13 cellular contexts compared by ENCODE assay signal in genomic region chr10:90865400-90865799, GRCh38. TPM values are rescaled to one million over a fixed set of nuclear protein-coding genes. Genes with fewer than 3 reads are reported as not detected.
DNase-seq lines count a peak whose midpoint lies in the region; ATAC-seq and TF ChIP-seq lines count a peak whose summit lies in the region.
"Had no signal": no experiment of that assay in that cellular context is flagged by ENCODE, and none has a peak within 500 bp of the region (broad histone marks: within the 10 kb centered on the region; RNA-seq: fewer than 3 reads in every experiment).

No MANE protein-coding gene starts in this region.

- H3K9me3 ChIP-seq in cardiac muscle cell (ENCODE audit: low read depth) (no peaks in the 10 kb centered on the region), OCI-LY1 (ENCODE audit: low read length) (0 out of 2 replicates have a peak, but pooled peaks cover 4% of the 10 kb centered on the region), upper lobe of right lung (no peaks in the 10 kb centered on the region)

- H3K9ac ChIP-seq in OCI-LY1 (ENCODE audit: low read length) = no peak overlapping the region

- no peak overlapping the region for H3K4me2 ChIP-seq in OCI-LY1 (ENCODE audit: low read length)

- no peaks in the 10 kb centered on the region for H3K36me3 ChIP-seq in cardiac muscle cell
- H3K36me3 ChIP-seq in OCI-LY1 (ENCODE audit: insufficient read depth, low read length) = no peaks in the 10 kb centered on the region; the same call in 1 of the 2 replicates
- H3K36me3 ChIP-seq in upper lobe of right lung = no peaks in the 10 kb centered on the region
- H3K36me3 ChIP-seq: MG63, stomach had no signal

- ATAC-seq in Right ventricle myocardium superior (ENCODE audit: poor library complexity) = no peak
- no peak for ATAC-seq in upper lobe of right lung
- ATAC-seq in HG03159 (IDR thresholded peaks at IDR 0.05; ENCODE audit: unreplicated experiment) = no peak
- no peak for ATAC-seq in HG02678 (IDR thresholded peaks at IDR 0.05; ENCODE audit: unreplicated experiment)
- ATAC-seq in GM18498 (IDR thresholded peaks at IDR 0.05; ENCODE audit: unreplicated experiment) = no peak
- ATAC-seq: T-cell had no signal

- no peaks in the 10 kb centered on the region for H3F3A ChIP-seq in OCI-LY1 (ENCODE audit: insufficient read depth, low read length)

- intact Hi-C loops in Right ventricle myocardium superior (cut with DNase I) (no loop called here), upper lobe of right lung (cut with DNase I) (loop anchor here (10.0 kb wide), 1 partner anchor 111 kb away; no protein-coding TSS in a partner anchor)

- no peaks in the 10 kb centered on the region for H3K27me3 ChIP-seq in cardiac muscle cell
- no peaks in the 10 kb centered on the region for H3K27me3 ChIP-seq in OCI-LY1 (ENCODE audit: insufficient read depth, low read length)
- peaks cover 17% of the 10 kb centered on the region for H3K27me3 ChIP-seq in upper lobe of right lung

- H4K20me1 ChIP-seq in OCI-LY1 (ENCODE audit: insufficient read depth, low read length) = no peaks in the 10 kb centered on the region

- no peak overlapping the region for H3K27ac ChIP-seq in cardiac muscle cell
- H3K27ac ChIP-seq in OCI-LY1 (ENCODE audit: low read depth, low read length, poor library complexity, severe bottlenecking) = no peak overlapping the region
- no peak overlapping the region for H3K27ac ChIP-seq in upper lobe of right lung
- H3K27ac ChIP-seq: stomach had no signal

- DNase-seq in cardiac muscle cell (ENCODE audit: low read depth in 1 of 2, low spot score in 1 of 2) (peak in 1 of 2 donors; percentile 59), Right ventricle myocardium superior (no peak), epithelial cell of esophagus (ENCODE audit: low read depth) (no peak), upper lobe of right lung (no peak)
- DNase-seq: COR-L47, mesenchymal stem cell, MG63, stomach, T-cell had no signal

- no peaks in the 10 kb centered on the region for H3K79me2 ChIP-seq in OCI-LY1 (ENCODE audit: insufficient read depth, low read length)

- no peak overlapping the region for H2AFZ ChIP-seq in OCI-LY1 (ENCODE audit: low read length)

- TF ChIP-seq CTCF in cardiac muscle cell (IDR thresholded peaks at IDR 0.05; ENCODE audit: low read depth, low read length) = peak; percentile 53
- peak; percentile 19; the same call in 1 of the 2 replicates for TF ChIP-seq CTCF in OCI-LY1 (IDR thresholded peaks at IDR 0.05; ENCODE audit: low read length)
- peak; percentile 31 for TF ChIP-seq CTCF in epithelial cell of esophagus (IDR thresholded peaks at IDR 0.05; ENCODE audit: insufficient read depth, low read depth, low read length, missing control alignments)
- peak; percentile 21 for TF ChIP-seq CTCF in upper lobe of right lung (IDR thresholded peaks at IDR 0.05)

- H3K4me1 ChIP-seq in cardiac muscle cell (ENCODE audit: low read depth) = no peaks in the 10 kb centered on the region
- no peaks in the 10 kb centered on the region for H3K4me1 ChIP-seq in OCI-LY1 (ENCODE audit: insufficient read depth, low read length, severe bottlenecking)
- no peaks in the 10 kb centered on the region for H3K4me1 ChIP-seq in upper lobe of right lung
- H3K4me1 ChIP-seq: stomach had no signal

- H3K4me3 ChIP-seq in cardiac muscle cell = no peak overlapping the region
- H3K4me3 ChIP-seq in OCI-LY1 (ENCODE audit: low read depth, low read length, poor library complexity, severe bottlenecking) = no peak overlapping the region
- H3K4me3 ChIP-seq in epithelial cell of esophagus (ENCODE audit: low read length) = no peak overlapping the region
- H3K4me3 ChIP-seq in upper lobe of right lung = no peak overlapping the region
- H3K4me3 ChIP-seq: MG63, stomach had no signal

- no peaks in the 10 kb centered on the region for H3K9me2 ChIP-seq in OCI-LY1 (ENCODE audit: low read depth, low read length)

RNA-seq across cellular contexts. Expression of gene RPP30, which starts 6.4 kb away (rescaled TPM):
- total RNA-seq in cardiac muscle cell = 23.6 and 26.7 TPM in 2 replicates
- polyA plus RNA-seq in cardiac muscle cell = 48.4 and 51.4 TPM in 2 replicates
- 27.4 TPM for total RNA-seq in Right ventricle myocardium superior
- 26.1 TPM for total RNA-seq in upper lobe of right lung

RNA-seq across cellular contexts. Expression of gene HTR7, which starts 7.6 kb away (rescaled TPM):
- total RNA-seq in cardiac muscle cell = 0.07 TPM in 1 of 2 replicates, not detected in the other
- polyA plus RNA-seq in cardiac muscle cell = not detected in 2 replicates
- 0.16 TPM for total RNA-seq in Right ventricle myocardium superior
- 0.64 TPM for total RNA-seq in upper lobe of right lung

RNA-seq across cellular contexts. Expression of gene ANKRD1, which starts 55.5 kb away (rescaled TPM):
- total RNA-seq in cardiac muscle cell = 32.7 and 39.1 TPM in 2 replicates
- 9.4 and 12.6 TPM in 2 replicates for polyA plus RNA-seq in cardiac muscle cell
- 1,733 TPM for total RNA-seq in Right ventricle myocardium superior
- 156 TPM for total RNA-seq in upper lobe of right lung
- total RNA-seq: T-cell had no signal

Comparison
In these comparisons a context has a peak if more than half of its experiments do, and no peak if none do; other contexts are left out.
1. RNA of gene ANKRD1, which starts 55.5 kb away (total RNA-seq): 1,733 TPM in Right ventricle myocardium superior (single experiment); 156 TPM in upper lobe of right lung (single experiment) and 32.7 to 39.1 TPM in cardiac muscle cell; every median in the first group is over 10 times any median in the second.
2. Peak in every context shown above with its lines, with median percentiles within 50 percentile points of each other: CTCF ChIP-seq.